ENCODE assay signal across 8 cellular contexts in the genomic region with DNA sequence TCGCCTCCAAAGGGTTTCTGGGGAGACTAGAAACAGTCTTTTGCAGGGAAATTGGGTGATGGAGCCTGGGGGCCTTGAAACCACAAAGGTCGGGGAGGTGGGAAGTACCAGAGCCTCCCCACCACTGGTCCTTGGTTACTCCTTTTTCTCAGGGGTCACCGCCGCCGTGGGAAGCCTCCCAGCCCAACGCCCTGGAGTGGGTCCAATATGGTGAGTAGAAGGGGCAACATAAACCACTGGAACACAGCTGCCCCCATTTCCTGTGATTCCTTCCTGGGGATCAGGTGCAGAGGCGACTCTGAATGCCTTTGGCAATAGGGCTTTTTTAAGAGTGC. TPM values are rescaled to one million over a fixed set of nuclear protein-coding genes. Genes with fewer than 3 reads are reported as not detected.
DNase-seq lines count a peak whose midpoint lies in the region; ATAC-seq and TF ChIP-seq lines count a peak whose summit lies in the region.

No MANE protein-coding gene starts in this region.

- no peak for DNase-seq in activated T-cell treated with anti-CD3 and anti-CD28 coated beads, Interleukin-2, amount 50 U/mL, for 4 hours
- DNase-seq in activated T-cell treated with anti-CD3 and anti-CD28 coated beads, Interleukin-2, amount 50 U/mL, for 48 hours, result no peak
- DNase-seq in OCI-LY7 (ENCODE audit: low spot score) (no peak), fibroblast of villous mesenchyme (ENCODE audit: low read depth) (no peak), KG1 (lab: John Stamatoyannopoulos, UW) (no peak)
- no peak for DNase-seq in stimulated activated naive B cell treated with anti-CD40 and anti-IgM and Interleukin-4, amounts not matched to agents 10 μg/mL and 1 μg/mL and 100 μg/mL, for 72 hours

- peaks cover 2% of the 10 kb centered on the region; the same call in 1 of the 2 replicates for H3K36me3 ChIP-seq in OCI-LY7 (ENCODE audit: insufficient read depth, low read length)

- no peaks in the 10 kb centered on the region for H3K9me3 ChIP-seq in OCI-LY7 (ENCODE audit: low read length)

- H3K4me2 ChIP-seq in OCI-LY7 (ENCODE audit: low read length), result no peak overlapping the region

- no peaks in the 10 kb centered on the region for H4K20me1 ChIP-seq in OCI-LY7 (ENCODE audit: insufficient read depth, low read length)

- peak overlapping the region; percentile 85 for H3K4me3 Mint-ChIP-seq in activated T-cell treated with anti-CD3 and anti-CD28 coated beads, Interleukin-2, amount 50 U/mL, for 4 hours
- H3K4me3 Mint-ChIP-seq in stimulated activated naive B cell treated with anti-CD40 and anti-IgM and Interleukin-4, amounts not matched to agents 10 μg/mL and 1 μg/mL and 100 μg/mL, for 72 hours, result peak overlapping the region; percentile 81 to 83

- intact Hi-C loops in OCI-LY7 (cut with micrococcal nuclease; ENCODE audit: unreplicated experiment), result no loop called here

- H3K4me1 ChIP-seq in OCI-LY7 (ENCODE audit: insufficient read depth, low read length, poor library complexity, severe bottlenecking), result no peaks in the 10 kb centered on the region

- POLR2A ChIA-PET in OCI-LY7 (lab: Charles Lee), result no interaction called here

- CTCF ChIA-PET in OCI-LY7 (lab: Charles Lee; ENCODE audit: unreplicated experiment), result no interaction called here

- H2AFZ ChIP-seq in OCI-LY7 (ENCODE audit: low read length), result no peak overlapping the region

- peaks cover 5% of the 10 kb centered on the region for H3K36me3 Mint-ChIP-seq in activated T-cell treated with anti-CD3 and anti-CD28 coated beads, Interleukin-2, amount 50 U/mL, for 4 hours (ENCODE audit: insufficient read depth)
- peaks cover 12 to 25% of the 10 kb centered on the region in 2 donors for H3K36me3 Mint-ChIP-seq in stimulated activated naive B cell treated with anti-CD40 and anti-IgM and Interleukin-4, amounts not matched to agents 10 μg/mL and 1 μg/mL and 100 μg/mL, for 72 hours

- no TSS peak for BruUV-seq in OCI-LY7 (replicated peaks; lab: Mats Ljungman, UMichigan)

- ATAC-seq in activated T-cell treated with anti-CD3 and anti-CD28 coated beads, Interleukin-2, amount 50 U/mL, for 4 hours, result peak in 1 of 2 donors; percentile 5
- ATAC-seq in stimulated activated naive B cell treated with anti-CD40 and anti-IgM and Interleukin-4, amounts not matched to agents 10 μg/mL and 1 μg/mL and 100 μg/mL, for 72 hours (replicated peaks), result no peak
- ATAC-seq in GM19452 (IDR thresholded peaks at IDR 0.05; ENCODE audit: unreplicated experiment) (no peak), GM19467 (IDR thresholded peaks at IDR 0.05; ENCODE audit: unreplicated experiment) (no peak)

- H3K4me3 ChIP-seq in OCI-LY7 (ENCODE audit: low read depth, low read length, poor library complexity, severe bottlenecking) (no peak overlapping the region), fibroblast of villous mesenchyme (ENCODE audit: low read depth, low read length) (no peak overlapping the region)

- TF ChIP-seq CTCF in OCI-LY7 (conservative IDR thresholded peaks at IDR 0.05; ENCODE audit: low read length) (peak; percentile 33; the same call in 1 of the 2 replicates), fibroblast of villous mesenchyme (IDR thresholded peaks at IDR 0.05; ENCODE audit: insufficient read depth, low read depth, low read length) (peak; percentile 3)

- peaks cover 11% of the 10 kb centered on the region for H3K27me3 Mint-ChIP-seq in activated T-cell treated with anti-CD3 and anti-CD28 coated beads, Interleukin-2, amount 50 U/mL, for 4 hours (ENCODE audit: low read depth)
- peaks cover 21 to 25% of the 10 kb centered on the region in 2 donors for H3K27me3 Mint-ChIP-seq in stimulated activated naive B cell treated with anti-CD40 and anti-IgM and Interleukin-4, amounts not matched to agents 10 μg/mL and 1 μg/mL and 100 μg/mL, for 72 hours

- peaks cover 13% of the 10 kb centered on the region for H3K4me1 Mint-ChIP-seq in activated T-cell treated with anti-CD3 and anti-CD28 coated beads, Interleukin-2, amount 50 U/mL, for 4 hours (ENCODE audit: low read depth)
- H3K4me1 Mint-ChIP-seq in stimulated activated naive B cell treated with anti-CD40 and anti-IgM and Interleukin-4, amounts not matched to agents 10 μg/mL and 1 μg/mL and 100 μg/mL, for 72 hours, result peaks cover 16 to 24% of the 10 kb centered on the region in 2 donors

- no peak overlapping the region for H3K27ac Mint-ChIP-seq in stimulated activated naive B cell treated with anti-CD40 and anti-IgM and Interleukin-4, amounts not matched to agents 10 μg/mL and 1 μg/mL and 100 μg/mL, for 72 hours

- no peak overlapping the region for H3K27ac ChIP-seq in OCI-LY7 (ENCODE audit: low read depth, low read length, poor library complexity, severe bottlenecking)

- H3K9me2 ChIP-seq in OCI-LY7 (ENCODE audit: insufficient read depth, low read length), result no peaks in the 10 kb centered on the region

- no peaks in the 10 kb centered on the region for H3K9me3 Mint-ChIP-seq in activated T-cell treated with anti-CD3 and anti-CD28 coated beads, Interleukin-2, amount 50 U/mL, for 4 hours
- H3K9me3 Mint-ChIP-seq in stimulated activated naive B cell treated with anti-CD40 and anti-IgM and Interleukin-4, amounts not matched to agents 10 μg/mL and 1 μg/mL and 100 μg/mL, for 72 hours, result no peaks in the 10 kb centered on the region

- no peaks in the 10 kb centered on the region for H3K79me2 ChIP-seq in OCI-LY7 (ENCODE audit: insufficient read depth, low read depth, low read length)

RNA-seq across cellular contexts. Expression of a gene that starts 5.8 kb away (rescaled TPM):
- total RNA-seq in activated T-cell treated with anti-CD3 and anti-CD28 coated beads, Interleukin-2, amount 50 U/mL, for 4 hours, result not detected
- total RNA-seq in OCI-LY7 (2014; rRNA removed; shearing (Covaris generic)), result not detected in 2 replicates
- total RNA-seq in OCI-LY7 (2022), result not detected in 2 replicates
- not detected in 2 replicates for total RNA-seq in fibroblast of villous mesenchyme

RNA-seq across cellular contexts. Expression of a gene that starts 21.8 kb away (rescaled TPM):
- 10 to 100 TPM; 16.1 to 18.0 (median 18.0) TPM for total RNA-seq in activated T-cell treated with anti-CD3 and anti-CD28 coated beads, Interleukin-2, amount 50 U/mL, for 4 hours
- total RNA-seq in OCI-LY7 (2014; rRNA removed; shearing (Covaris generic)), result 14.2 and 15.3 TPM in 2 replicates
- total RNA-seq in OCI-LY7 (2022) (20.1 and 23.0 TPM in 2 replicates), fibroblast of villous mesenchyme (3.9 and 6.1 TPM in 2 replicates)

RNA-seq across cellular contexts. Expression of a gene that starts 23.7 kb away (rescaled TPM):
- not detected for total RNA-seq in activated T-cell treated with anti-CD3 and anti-CD28 coated beads, Interleukin-2, amount 50 U/mL, for 4 hours
- not detected in 2 replicates for total RNA-seq in OCI-LY7 (2014; rRNA removed; shearing (Covaris generic))
- total RNA-seq in OCI-LY7 (2022), result not detected in 2 replicates
- not detected in 2 replicates for total RNA-seq in fibroblast of villous mesenchyme

RNA-seq across cellular contexts. Expression of a gene that starts 43.4 kb away (rescaled TPM):
- total RNA-seq in activated T-cell treated with anti-CD3 and anti-CD28 coated beads, Interleukin-2, amount 50 U/mL, for 4 hours, result not detected
- not detected in 2 replicates for total RNA-seq in OCI-LY7 (2014; rRNA removed; shearing (Covaris generic))
- total RNA-seq in OCI-LY7 (2022) (0.19 and 0.30 TPM in 2 replicates), fibroblast of villous mesenchyme (not detected in 2 replicates)
